ENCODE assay signal across 7 cellular contexts in the genomic region with DNA sequence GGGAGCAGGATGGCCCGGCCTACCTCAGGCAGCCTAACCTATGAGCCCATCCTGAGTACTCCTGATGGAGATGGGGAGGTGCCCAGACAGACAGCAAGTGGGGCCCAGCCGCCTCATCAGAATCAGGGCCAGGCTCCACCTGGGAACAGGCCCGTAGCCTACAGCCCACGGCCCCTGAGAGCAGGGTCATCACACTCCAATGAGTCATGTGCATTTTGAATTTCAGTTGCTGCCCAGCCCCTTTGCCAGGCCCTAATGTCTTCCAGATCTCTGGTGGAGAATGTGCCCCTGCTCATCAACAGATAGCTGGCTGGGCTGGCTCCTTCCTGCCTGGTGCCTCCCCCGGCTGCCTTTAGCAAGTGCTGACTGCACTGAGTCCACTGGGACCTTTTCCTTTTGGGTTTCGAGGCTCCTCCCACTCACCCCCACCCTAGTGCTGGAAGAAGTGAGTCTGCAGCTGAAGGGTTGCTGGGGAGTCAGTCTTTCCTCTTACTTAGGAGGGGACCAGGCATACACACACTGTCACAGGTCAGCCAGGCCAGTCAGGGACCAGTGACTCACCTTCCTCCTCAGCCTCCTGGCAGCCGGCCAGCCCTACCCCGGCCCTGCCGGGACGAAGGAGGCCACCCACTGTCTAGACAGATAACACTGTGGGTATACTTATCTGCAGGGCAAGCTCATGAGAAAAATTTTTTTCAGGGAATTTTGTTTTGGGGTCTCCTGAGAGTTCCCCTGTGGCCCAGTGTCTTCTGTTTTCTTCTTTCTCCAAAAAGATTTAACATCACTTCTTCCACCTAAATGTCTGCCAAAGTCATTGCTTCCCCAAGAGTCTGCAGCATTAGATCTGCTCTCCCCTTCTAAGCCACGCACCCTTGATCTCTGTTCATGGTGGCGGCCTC. TPM values are rescaled to one million over a fixed set of nuclear protein-coding genes. Genes with fewer than 3 reads are reported as not detected.
A peak's percentile ranks its signal among the peaks of the same experiment; 100 is the strongest.
DNase-seq lines count a peak whose midpoint lies in the region; ATAC-seq lines count a peak whose summit lies in the region.
"Had no signal": no experiment of that assay in that cellular context is flagged by ENCODE, and none has a peak within 500 bp of the region (broad histone marks: within the 10 kb centered on the region; RNA-seq: fewer than 3 reads in every experiment).

No MANE protein-coding gene starts in this region.

- H3K9me3 Mint-ChIP-seq in activated naive CD8-positive, alpha-beta T cell treated with anti-CD3 and anti-CD28 coated beads, Interleukin-2, amount 50 U/mL, for 24 hours = no peaks in the 10 kb centered on the region

- ATAC-seq in activated naive CD8-positive, alpha-beta T cell treated with anti-CD3 and anti-CD28 coated beads, Interleukin-2, amount 50 U/mL, for 24 hours = peak; percentile 96
- ATAC-seq in GM18517 (IDR thresholded peaks at IDR 0.05; ENCODE audit: unreplicated experiment) = no peak

- H3K27me3 ChIP-seq in mucosa of stomach (ENCODE audit: control insufficient read depth, insufficient read depth, low read length) = no peaks in the 10 kb centered on the region

- peaks cover 2% of the 10 kb centered on the region for H3K36me3 Mint-ChIP-seq in activated naive CD8-positive, alpha-beta T cell treated with anti-CD3 and anti-CD28 coated beads, Interleukin-2, amount 50 U/mL, for 24 hours (ENCODE audit: low read depth)

- peak overlapping the region; percentile 31 for H3K9ac ChIP-seq in mucosa of stomach (ENCODE audit: low read length)

- no peaks in the 10 kb centered on the region for H3K36me3 ChIP-seq in mucosa of stomach (ENCODE audit: control insufficient read depth, insufficient read depth, low read length)

- no peaks in the 10 kb centered on the region for H3K9me3 ChIP-seq in mucosa of stomach (ENCODE audit: control insufficient read depth, low read length)

- H3K4me3 Mint-ChIP-seq in activated naive CD8-positive, alpha-beta T cell treated with anti-CD3 and anti-CD28 coated beads, Interleukin-2, amount 50 U/mL, for 24 hours = peak overlapping the region; percentile 19

- no peak overlapping the region for H3K4me3 ChIP-seq in mucosa of stomach (ENCODE audit: low read length)

- no peaks in the 10 kb centered on the region for H3K27me3 Mint-ChIP-seq in activated naive CD8-positive, alpha-beta T cell treated with anti-CD3 and anti-CD28 coated beads, Interleukin-2, amount 50 U/mL, for 24 hours

- DNase-seq in DMS 273 (lab: John Stamatoyannopoulos, UW; ENCODE audit: unreplicated experiment) (peak; percentile 88), NCI-H460 (ENCODE audit: extremely low read depth, low read depth) (peak; percentile 43), NCI-H2081 (lab: John Stamatoyannopoulos, UW) (no peak)
- DNase-seq in activated naive CD8-positive, alpha-beta T cell treated with anti-CD3 and anti-CD28 coated beads, Interleukin-2, amount 50 U/mL, for 24 hours = peak; percentile 88

- peaks cover 25% of the 10 kb centered on the region for H3K4me1 Mint-ChIP-seq in activated naive CD8-positive, alpha-beta T cell treated with anti-CD3 and anti-CD28 coated beads, Interleukin-2, amount 50 U/mL, for 24 hours

- peak overlapping the region; percentile 84 for H3K27ac Mint-ChIP-seq in activated naive CD8-positive, alpha-beta T cell treated with anti-CD3 and anti-CD28 coated beads, Interleukin-2, amount 50 U/mL, for 24 hours

- H3K4me1 ChIP-seq in mucosa of stomach (ENCODE audit: control insufficient read depth, insufficient read depth, low read length) = peaks cover 23% of the 10 kb centered on the region

RNA-seq across cellular contexts. Expression of a gene that starts 9.1 kb away (rescaled TPM):
- 1.1 and 2.0 TPM in 2 replicates for total RNA-seq in NCI-H460 (2014; rRNA removed; shearing (Covaris generic))
- 3.5 and 6.6 TPM in 2 replicates for polyA plus RNA-seq in NCI-H460 (2014; cell fraction: nucleus; rRNA removed)

RNA-seq across cellular contexts. Expression of a gene that starts 10.9 kb away (rescaled TPM):
- 26.8 and 32.7 TPM in 2 replicates for total RNA-seq in NCI-H460 (2014; rRNA removed; shearing (Covaris generic))
- polyA plus RNA-seq in NCI-H460 (2014; cell fraction: nucleus; rRNA removed) = 83.2 and 89.5 TPM in 2 replicates

RNA-seq across cellular contexts. Expression of a gene that starts 14.9 kb away (rescaled TPM):
- 0.25 TPM in 1 of 2 replicates, not detected in the other for total RNA-seq in NCI-H460 (2014; rRNA removed; shearing (Covaris generic))
- polyA plus RNA-seq in NCI-H460 (2014; cell fraction: nucleus; rRNA removed) = 1.5 and 1.6 TPM in 2 replicates
- total RNA-seq: urinary bladder had no signal

RNA-seq across cellular contexts. Expression of a gene that starts 18.5 kb away (rescaled TPM):
- 10.8 and 13.1 TPM in 2 replicates for total RNA-seq in NCI-H460 (2014; rRNA removed; shearing (Covaris generic))
- polyA plus RNA-seq in NCI-H460 (2014; cell fraction: nucleus; rRNA removed) = 10.8 and 15.3 TPM in 2 replicates

RNA-seq across cellular contexts. Expression of a gene that starts 20.2 kb away (rescaled TPM):
- total RNA-seq in NCI-H460 (2014; rRNA removed; shearing (Covaris generic)) = 199 and 223 TPM in 2 replicates
- polyA plus RNA-seq in NCI-H460 (2014; cell fraction: nucleus; rRNA removed) = 313 and 434 TPM in 2 replicates

Comparison
In these comparisons a context has a peak if more than half of its experiments do, and no peak if none do; other contexts are left out.
1. DNase-seq: peak in DMS 273 (single experiment), NCI-H460 (single experiment) and activated naive CD8-positive, alpha-beta T cell treated with anti-CD3 and anti-CD28 coated beads, Interleukin-2, amount 50 U/mL, for 24 hours (single experiment); none in NCI-H2081 (0 of 2).